ENCODE assay signal across 2 cellular contexts in the genomic region with DNA sequence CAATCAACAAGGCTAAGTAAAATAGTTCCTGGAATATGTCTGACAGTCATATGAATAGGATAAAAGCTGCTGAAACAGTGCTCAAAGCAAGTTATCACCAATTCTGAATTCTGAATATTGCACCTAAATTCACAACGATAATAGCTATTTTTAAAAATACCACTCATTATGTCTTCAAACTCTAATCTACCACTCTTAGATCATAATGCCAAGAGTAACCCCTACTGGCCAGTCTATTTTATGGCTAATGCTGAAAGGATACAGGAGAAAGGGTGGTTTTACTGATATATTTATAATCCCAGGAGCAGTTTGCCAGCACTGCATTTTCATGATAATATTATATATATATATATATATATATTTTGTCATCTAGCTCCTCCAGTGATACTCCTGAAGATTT.
TF ChIP-seq lines count a peak whose summit lies in the region.

No MANE protein-coding gene starts in this region.

TF ChIP-seq in liver, 16 proteins besides CTCF, POLR2A, EP300 and RAD21 (continued from another document):
- no peak for TF ChIP-seq ATF3 (IDR thresholded peaks at IDR 0.05)
- no peak for TF ChIP-seq GABPA (IDR thresholded peaks at IDR 0.05 in 1 of 2, conservative IDR thresholded peaks at IDR 0.05 in 1 of 2)
- no peak for TF ChIP-seq HNF4G (IDR thresholded peaks at IDR 0.05)
- TF ChIP-seq HNF4A (conservative IDR thresholded peaks at IDR 0.05) = no peak
- no peak for TF ChIP-seq TAF1 (conservative IDR thresholded peaks at IDR 0.05)
- no peak for TF ChIP-seq YY1 (IDR thresholded peaks at IDR 0.05)
- no peak for TF ChIP-seq SP1 (IDR thresholded peaks at IDR 0.05)
- no peak for TF ChIP-seq FOXA2 (IDR thresholded peaks at IDR 0.05)
- TF ChIP-seq REST (IDR thresholded peaks at IDR 0.05) = no peak
- no peak for TF ChIP-seq EGR1 (IDR thresholded peaks at IDR 0.05; ENCODE audit: low read depth in 2 of 2)
TF ChIP-seq in liver: peak in this region for 0.

TF ChIP-seq in HepG2, 621 proteins besides CTCF, POLR2A, EP300 and RAD21 (continued from another document):
- TF ChIP-seq KDM4B (CRISPR knock-in tag; IDR thresholded peaks at IDR 0.05) (no peak), TEAD3 (CRISPR knock-in tag; optimal IDR thresholded peaks at IDR 0.05; ENCODE audit: borderline replicate concordance) (no peak)
TF ChIP-seq in HepG2: peak in this region for 0.
